Comparison of ENCODE assay signal across 9 cellular contexts in genomic region chr15:43440721-43441281, GRCh38. TPM values are rescaled to one million over a fixed set of nuclear protein-coding genes. Genes with fewer than 3 reads are reported as not detected.
DNase-seq lines count a peak whose midpoint lies in the region; ATAC-seq and TF ChIP-seq lines count a peak whose summit lies in the region.
"Had no signal": no experiment of that assay in that cellular context is flagged by ENCODE, and none has a peak within 500 bp of the region (broad histone marks: within the 10 kb centered on the region; RNA-seq: fewer than 3 reads in every experiment).

No MANE protein-coding gene starts in this region.

- peak; percentile 92 for ATAC-seq in HCT116
- ATAC-seq in GM18519 (IDR thresholded peaks at IDR 0.05; ENCODE audit: low FRiP score, unreplicated experiment) = no peak

- peaks cover 6 to 10% of the 10 kb centered on the region in 2 experiments; a peak in 3 of 4 replicates for H3K4me1 ChIP-seq in HCT116 (ENCODE audit: control insufficient read depth in 1 of 2, insufficient read depth in 2 of 2, low read length in 2 of 2)

- no peak overlapping the region for H2AFZ ChIP-seq in HCT116 (ENCODE audit: low read depth, low read length, poor library complexity, severe bottlenecking)
- H2AFZ ChIP-seq in neural cell (ENCODE audit: low read depth, low read length) = no peak overlapping the region

- H3K9me3 ChIP-seq in HCT116 (ENCODE audit: control insufficient read depth in 1 of 2, insufficient read depth in 1 of 2, low read depth in 1 of 2, low read length in 2 of 2) (no peaks in the 10 kb centered on the region), neural cell (ENCODE audit: low read length) (no peaks in the 10 kb centered on the region)

- intact Hi-C loops in HCT116 (cut with micrococcal nuclease) = loop anchor here (10.0 kb wide), 1 partner anchor 334 kb away; the partner anchor contains the start of gene ELL3

- no peak for TF ChIP-seq POLR2A in HCT116 (IDR thresholded peaks at IDR 0.05; ENCODE audit: borderline replicate concordance, extremely low read depth, insufficient read depth, insufficient read length)

- H3K36me3 ChIP-seq in HCT116 (ENCODE audit: control insufficient read depth in 1 of 2, insufficient read depth in 2 of 2, low read length in 2 of 2) (peaks cover 0 to 11% of the 10 kb centered on the region in 2 experiments; a peak in 3 of 4 replicates), neural cell (ENCODE audit: insufficient read depth, low read length) (peaks cover 9% of the 10 kb centered on the region)

- no peaks in the 10 kb centered on the region for H3K27me3 ChIP-seq in HCT116 (ENCODE audit: insufficient read depth, low read length)
- H3K27me3 ChIP-seq in neural cell (ENCODE audit: insufficient read depth, low read depth, low read length) = no peaks in the 10 kb centered on the region

- H3K9me2 ChIP-seq in HCT116 (ENCODE audit: insufficient read depth) = no peaks in the 10 kb centered on the region
- H3K9me2 ChIP-seq in neural cell (ENCODE audit: insufficient read depth, low read length) = no peaks in the 10 kb centered on the region

- CTCF ChIA-PET in HCT116 (lab: Charles Lee) = interaction anchor here (1.0 to 1.6 kb wide), 3 partner anchors 70 to 74 kb away, joined by 4 to 6 read pairs (median 4); no protein-coding TSS in a partner anchor

- TF ChIP-seq RAD21 in HCT116 (IDR thresholded peaks at IDR 0.05; ENCODE audit: low read depth) (peak; percentile 69), neural cell (conservative IDR thresholded peaks at IDR 0.05) (peak; percentile 46)

- BruUV-seq in HCT116 (replicated peaks; lab: Mats Ljungman, UMichigan) = no TSS peak

- H3K9ac ChIP-seq in HCT116 (ENCODE audit: low read length) = peak overlapping the region; percentile 16; the same call in 1 of the 2 replicates
- H3K9ac ChIP-seq in neural cell (ENCODE audit: low read length) = peak overlapping the region; percentile 26

- peak in 2 of 3 experiments; percentile 39 to 49; a peak in 3 of 6 replicates for TF ChIP-seq CTCF in HCT116 (IDR thresholded peaks at IDR 0.05 in 2 of 3, conservative IDR thresholded peaks at IDR 0.05 in 1 of 3; ENCODE audit: borderline replicate concordance in 1 of 3, insufficient read depth in 1 of 3, low read depth in 2 of 3, low read length in 2 of 3)
- peak; percentile 32 for TF ChIP-seq CTCF in neural cell (IDR thresholded peaks at IDR 0.05; ENCODE audit: poor library complexity, severe bottlenecking)

- POLR2A ChIA-PET in HCT116 (lab: Charles Lee) = no interaction called here

- DNase-seq in DMS 273 treated with DMSO at 0.1 percent for 48 hours (lab: John Stamatoyannopoulos, UW) = peak; percentile 59
- peak; percentile 62 for DNase-seq in HCT116 (ENCODE audit: low read depth, low spot score)
- peak; percentile 30 for DNase-seq in NCI-H2196 treated with DMSO at 0.1 percent for 48 hours (lab: John Stamatoyannopoulos, UW; ENCODE audit: unreplicated experiment)
- DNase-seq in activated T-cell treated with anti-CD3 and anti-CD28 coated beads for 48 hours (ENCODE audit: low read depth) = peak; percentile 6
- DNase-seq in fibroblast of peridontal ligament (ENCODE audit: extremely low read depth) = peak; percentile 99
- peak; percentile 52 for DNase-seq in ureter (ENCODE audit: low spot score)
- DNase-seq: activated B cell treated with CpG ODN at 0.5 μM for 24 hours had no signal

- H4K20me1 ChIP-seq in HCT116 (ENCODE audit: insufficient read depth) = no peaks in the 10 kb centered on the region
- H4K20me1 ChIP-seq in neural cell (ENCODE audit: insufficient read depth) = no peaks in the 10 kb centered on the region

- H3K27ac ChIP-seq in HCT116 (ENCODE audit: low read depth, low read length) (peak overlapping the region; percentile 67; the same call in 1 of the 2 replicates), neural cell (ENCODE audit: low read length) (peak overlapping the region; percentile 12)

- H3K4me3 ChIP-seq in HCT116 (replicated peaks in 1 of 2; ENCODE audit: low read depth in 1 of 2, low read length in 2 of 2) = no peak overlapping the region
- H3K4me3 ChIP-seq in neural cell (ENCODE audit: low read length) = no peak overlapping the region

- H3K79me2 ChIP-seq in HCT116 (ENCODE audit: insufficient read depth, low read length) (no peaks in the 10 kb centered on the region), neural cell (replicated peaks; ENCODE audit: insufficient read depth, low read length) (peaks cover 5% of the 10 kb centered on the region)

- RAD21 ChIA-PET in HCT116 (lab: Charles Lee; ENCODE audit: low non-redundant PET in 1 of 2, low total read pairs in 2 of 2, uncharacterized antibody in 2 of 2, unreplicated experiment in 2 of 2) = interaction anchor here in 1 of 2 experiments (1.3 kb wide), 1 partner anchor 74 kb away, joined by 5 read pairs; no protein-coding TSS in a partner anchor

- no peaks in the 10 kb centered on the region for H3F3A ChIP-seq in neural cell (ENCODE audit: insufficient read depth, low read length, poor library complexity, severe bottlenecking)

- TF ChIP-seq EP300 in neural cell (conservative IDR thresholded peaks at IDR 0.05; ENCODE audit: poor library complexity, severe bottlenecking) = no peak

- H3K4me2 ChIP-seq in HCT116 (ENCODE audit: low read length) (peak overlapping the region; percentile 26; the same call in 1 of the 2 replicates), neural cell (ENCODE audit: low read length) (no peak overlapping the region)

TF ChIP-seq in HCT116, 20 proteins besides CTCF, POLR2A, EP300 and RAD21:
- TF ChIP-seq ZBTB33 (IDR thresholded peaks at IDR 0.05; ENCODE audit: extremely low read depth, insufficient replicate concordance, low read length) (no peak), CEBPB (IDR thresholded peaks at IDR 0.05; ENCODE audit: low read depth) (peak; percentile 74), FOSL1 (IDR thresholded peaks at IDR 0.05; ENCODE audit: low read depth) (peak; percentile 54; the same call in 1 of the 2 replicates), JUND (IDR thresholded peaks at IDR 0.05) (peak; percentile 54)

TF ChIP-seq in neural cell, 6 proteins besides CTCF, POLR2A, EP300 and RAD21:
- TF ChIP-seq REST (IDR thresholded peaks at IDR 0.05; ENCODE audit: borderline replicate concordance) = no peak
- no peak for TF ChIP-seq TAF1 (IDR thresholded peaks at IDR 0.05; ENCODE audit: low read depth)
- TF ChIP-seq SMC3 (conservative IDR thresholded peaks at IDR 0.05; ENCODE audit: poor library complexity) = peak; percentile 47
- no peak for TF ChIP-seq MXI1 (conservative IDR thresholded peaks at IDR 0.05; ENCODE audit: poor library complexity, severe bottlenecking)
TF ChIP-seq in neural cell: peak in this region for 1.

RNA-seq across cellular contexts. Expression of gene TP53BP1, which starts 52.2 kb away (rescaled TPM):
- 54.1 TPM for total RNA-seq in HCT116 (2021; ENCODE audit: unreplicated experiment)
- 28.5 and 29.5 TPM in 2 replicates for polyA plus RNA-seq in HCT116 (2012)
- 98.7 and 114 TPM in 2 replicates for polyA plus RNA-seq in neural cell
- polyA minus RNA-seq in neural cell = 331 and 336 TPM in 2 replicates
- 73.0 TPM for total RNA-seq in ureter

Comparison
In these comparisons a context has a peak if more than half of its experiments do, and no peak if none do; other contexts are left out.
1. DNase-seq: peak in every context shown above with its lines; median percentile 99 in fibroblast of peridontal ligament; 62 in HCT116; 59 in DMS 273 treated with DMSO at 0.1 percent for 48 hours; 52 in ureter; 30 in NCI-H2196 treated with DMSO at 0.1 percent for 48 hours; 6 in activated T-cell treated with anti-CD3 and anti-CD28 coated beads for 48 hours.